20 cellular contexts compared by ENCODE assay signal in genomic region chr4:176656108-176656507, GRCh38.
"Had no signal": no experiment of that assay in that cellular context is flagged by ENCODE, and none has a peak within 500 bp of the region (broad histone marks: within the 10 kb centered on the region; RNA-seq: fewer than 3 reads in every experiment).

No MANE protein-coding gene starts in this region.

- ATAC-seq: activated CD4-positive, alpha-beta T cell treated with anti-CD3 and anti-CD28 coated beads for 36 hours; activated naive CD4-positive, alpha-beta T cell treated with anti-CD3 and anti-CD28 coated beads, Interleukin-2, amount 50 U/mL, for 72 hours; left lung; WTC11 had no signal

- H3K4me3 ChIP-seq: cardiac muscle cell, esophagus squamous epithelium, left lung, prostate gland, right atrium auricular region, stomach, upper lobe of left lung had no signal

- H3K27me3 ChIP-seq: cardiac muscle cell, esophagus squamous epithelium, left lung, right atrium auricular region, stomach, upper lobe of left lung had no signal

- DNase-seq: activated CD4-positive, alpha-beta T cell treated with anti-CD3 and anti-CD28 coated beads for 36 hours; activated CD4-positive, alpha-beta T cell treated with anti-CD3 and anti-CD28 coated beads, Interleukin-2, amount 50 U/mL, for 48 hours; activated gamma-delta T cell treated with Interleukin-2 at 50 U/mL for 16 hours; amniotic stem cell; dermis blood vessel endothelial cell; effector memory CD4-positive, alpha-beta T cell; esophagus squamous epithelium; head of caudate nucleus; kidney; left lung; midbrain; occipital lobe; stimulated activated CD4-positive, alpha-beta T cell treated with anti-CD3 and anti-CD28 coated beads, Interleukin-2, amount 100 ng/mL, for 48 hours; stomach; upper lobe of left lung had no signal

- H3K27ac ChIP-seq: cardiac muscle cell, esophagus squamous epithelium, left lung, prostate gland, right atrium auricular region, stomach, upper lobe of left lung had no signal

- H3K9me3 ChIP-seq: esophagus squamous epithelium, left lung, prostate gland, right atrium auricular region, stomach, upper lobe of left lung had no signal

- H3K36me3 ChIP-seq: cardiac muscle cell, esophagus squamous epithelium, left lung, prostate gland, right atrium auricular region, stomach, upper lobe of left lung had no signal

- H3K4me1 ChIP-seq: esophagus squamous epithelium, left lung, prostate gland, right atrium auricular region, upper lobe of left lung had no signal
